20 cellular contexts compared by ENCODE assay signal in the genomic region with DNA sequence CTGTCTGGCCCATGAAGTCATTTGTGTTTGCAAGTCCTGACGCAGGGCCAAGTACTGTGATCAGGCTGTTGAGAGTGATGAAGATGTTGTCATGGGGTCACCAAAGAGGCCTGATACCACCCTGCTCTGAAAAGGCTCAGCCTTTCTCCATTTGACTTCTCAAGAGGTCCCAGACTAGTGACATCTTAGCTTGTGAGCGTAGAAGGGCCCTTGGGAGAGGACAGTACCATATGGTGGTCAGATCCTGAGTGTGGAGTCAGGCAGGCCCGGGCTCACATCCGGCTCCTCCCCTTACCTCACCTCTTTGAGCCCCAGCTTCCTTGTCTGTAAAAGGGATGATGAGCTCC. TPM values are rescaled to one million over a fixed set of nuclear protein-coding genes. Genes with fewer than 3 reads are reported as not detected.
"Had no signal": no experiment of that assay in that cellular context is flagged by ENCODE, and none has a peak within 500 bp of the region (broad histone marks: within the 10 kb centered on the region; RNA-seq: fewer than 3 reads in every experiment).

No MANE protein-coding gene starts in this region.

- H3K4me1 ChIP-seq: left ventricle myocardium inferior, right atrium auricular region, tibial nerve, vagina had no signal

- DNase-seq: hippocampal formation; kidney; left colon; left ventricle myocardium inferior; mesendoderm; naive thymus-derived CD4-positive, alpha-beta T cell; ovary; right lobe of liver; stimulated activated CD4-positive, alpha-beta T cell treated with anti-CD3 and anti-CD28 coated beads, Interleukin-1b, Interleukin-23, amount 100 ng/mL, for 48 hours; stimulated activated CD4-positive, alpha-beta T cell treated with anti-CD3 and anti-CD28 coated beads, Interleukin-2, amount 100 ng/mL, for 48 hours; stimulated activated CD4-positive, alpha-beta T cell treated with anti-CD3 and anti-CD28 coated beads, Interleukin-4, amount 100 ng/mL, for 4 hours; stimulated activated CD8-positive, alpha-beta memory T cell treated with anti-CD3 and anti-CD28 coated beads, Interleukin-4, amount 100 ng/mL, for 48 hours; stimulated activated naive CD4-positive, alpha-beta T cell treated with Interleukin-2 at 50 U/mL for 16 hours; stimulated activated naive CD8-positive, alpha-beta T cell treated with anti-CD3 and anti-CD28 coated beads, Interleukin-15, amount 100 ng/mL, for 72 hours; substantia nigra had no signal

- H3K27ac ChIP-seq: left ventricle myocardium inferior, ovary, right atrium auricular region, right lobe of liver, tibial nerve, vagina had no signal

- H3K27me3 ChIP-seq: ovary, right atrium auricular region, right lobe of liver, tibial nerve, vagina had no signal

- H3K4me2 ChIP-seq: smooth muscle cell had no signal

- H3K9me3 ChIP-seq: ovary, right lobe of liver, vagina had no signal

- H3K36me3 ChIP-seq: left ventricle myocardium inferior, ovary, right atrium auricular region, right lobe of liver, tibial nerve, vagina had no signal

- H3K4me3 ChIP-seq: left ventricle myocardium inferior, lung, ovary, right atrium auricular region, right lobe of liver, smooth muscle cell, tibial nerve, vagina had no signal

RNA-seq across cellular contexts. Expression of a gene that starts 29.6 kb away (rescaled TPM):
- polyA plus RNA-seq: naive thymus-derived CD4-positive, alpha-beta T cell had no signal
